ENCODE assay signal across 1 cellular context in genomic region chr9:97987490-97987889, GRCh38.
TF ChIP-seq lines count a peak whose summit lies in the region.

No MANE protein-coding gene starts in this region.

TF ChIP-seq in HepG2, 621 proteins besides CTCF, POLR2A, EP300 and RAD21:
- TF ChIP-seq ATF2 (CRISPR knock-in tag; IDR thresholded peaks at IDR 0.05), result no peak
- peak; percentile 57 for TF ChIP-seq RBM22 (optimal IDR thresholded peaks at IDR 0.05; ENCODE audit: low read length)
- 0 out of 2 replicates have a peak, but pooled peaks have one; percentile 10 for TF ChIP-seq RBFOX2 (IDR thresholded peaks at IDR 0.05; ENCODE audit: low read depth, low read length)
TF ChIP-seq in HepG2: peak in this region for 2.
